In genomic region chr6:3351105-3351676, GRCh38 we compare ENCODE assay signal across 1 cellular context.
TF ChIP-seq lines count a peak whose summit lies in the region.

No MANE protein-coding gene starts in this region.

TF ChIP-seq in WTC11, 78 proteins besides CTCF, POLR2A, EP300 and RAD21 (continued from another document):
- no peak for TF ChIP-seq USF1 (CRISPR knock-in tag; IDR thresholded peaks at IDR 0.05)
- no peak for TF ChIP-seq ZNF281 (CRISPR knock-in tag; IDR thresholded peaks at IDR 0.05)
- no peak for TF ChIP-seq RORB (CRISPR knock-in tag; IDR thresholded peaks at IDR 0.05)
- no peak for TF ChIP-seq ATF6 (CRISPR knock-in tag; IDR thresholded peaks at IDR 0.05)
- TF ChIP-seq ZNF232 (CRISPR knock-in tag; IDR thresholded peaks at IDR 0.05) = no peak
